ENCODE assay signal across 8 cellular contexts in the genomic region with DNA sequence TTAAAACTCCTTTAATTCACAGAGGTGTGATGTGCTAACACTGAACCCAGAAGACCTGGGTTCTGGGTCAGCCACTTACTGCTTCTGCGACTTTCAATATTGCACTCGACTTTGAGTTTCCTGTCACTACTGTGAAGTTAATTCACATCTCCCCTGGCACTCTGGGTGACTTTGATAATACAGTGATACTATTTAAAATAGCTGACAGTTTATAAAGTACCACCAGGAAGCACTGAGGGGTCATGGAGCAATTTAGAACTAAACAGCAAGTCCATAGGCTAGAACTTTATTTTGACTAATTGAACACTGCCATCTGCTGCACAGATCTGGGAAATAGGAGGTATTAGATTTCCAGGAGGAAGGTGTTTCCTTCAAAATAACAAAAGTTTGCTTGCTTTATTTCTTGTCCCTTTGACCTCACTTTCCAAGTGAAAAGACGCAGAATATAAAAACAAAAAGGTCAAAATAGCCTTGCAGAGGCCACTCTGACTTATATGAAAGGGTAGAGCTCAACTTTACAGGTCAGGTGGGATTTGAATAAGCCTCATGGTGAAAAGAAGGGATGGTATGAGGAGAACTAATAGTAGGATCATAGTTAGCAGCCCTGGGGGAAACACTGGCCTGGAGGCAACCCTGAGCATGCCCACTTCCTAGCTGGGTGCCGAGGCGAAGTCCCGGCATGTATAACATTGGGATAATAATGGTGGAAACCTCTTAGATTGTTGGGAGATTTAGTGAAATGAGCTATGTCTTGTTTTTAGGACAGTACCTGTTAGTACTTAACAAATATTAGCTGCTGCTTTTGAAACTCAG. TPM values are rescaled to one million over a fixed set of nuclear protein-coding genes. Genes with fewer than 3 reads are reported as not detected.
DNase-seq lines count a peak whose midpoint lies in the region; ATAC-seq and TF ChIP-seq lines count a peak whose summit lies in the region.

No MANE protein-coding gene starts in this region.

- H4K20me1 ChIP-seq in OCI-LY1 (ENCODE audit: insufficient read depth, low read length): no peaks in the 10 kb centered on the region

- no peaks in the 10 kb centered on the region for H3K9me3 Mint-ChIP-seq in CD14-positive monocyte

- DNase-seq in CD14-positive monocyte (ENCODE audit: low spot score) (no peak), GM20000 (ENCODE audit: low spot score) (peak; percentile 36), non-pigmented ciliary epithelial cell (ENCODE audit: low read depth) (peak; percentile 6), UCSD-AML1 (lab: John Stamatoyannopoulos, UW; ENCODE audit: unreplicated experiment) (no peak), NCI-H446 treated with DMSO at 0.1 percent for 48 hours (lab: John Stamatoyannopoulos, UW) (no peak)

- no peak overlapping the region for H3K9ac ChIP-seq in OCI-LY1 (ENCODE audit: low read length)

- intact Hi-C loops in CD14-positive monocyte (cut with micrococcal nuclease): loop anchor here (5.0 to 10.0 kb wide), 2 partner anchors 239 to 247 kb away; no protein-coding TSS in a partner anchor

- no peak overlapping the region for H3K4me2 ChIP-seq in OCI-LY1 (ENCODE audit: low read length)

- H3F3A ChIP-seq in OCI-LY1 (ENCODE audit: insufficient read depth, low read length): no peaks in the 10 kb centered on the region

- no peak overlapping the region for H3K4me3 ChIP-seq in OCI-LY1 (ENCODE audit: low read depth, low read length, poor library complexity, severe bottlenecking)

- no peak overlapping the region for H3K4me3 Mint-ChIP-seq in CD14-positive monocyte

- TF ChIP-seq CTCF in CD14-positive monocyte (IDR thresholded peaks at IDR 0.05): peak; percentile 16
- TF ChIP-seq CTCF in GM20000 (IDR thresholded peaks at IDR 0.05; ENCODE audit: extremely low read depth, missing control alignments): no peak
- TF ChIP-seq CTCF in OCI-LY1 (IDR thresholded peaks at IDR 0.05; ENCODE audit: low read length): peak; percentile 33; the same call in 1 of the 2 replicates

- no peaks in the 10 kb centered on the region for H3K27me3 Mint-ChIP-seq in CD14-positive monocyte (ENCODE audit: low read depth in 3 of 3)

- H2AFZ ChIP-seq in OCI-LY1 (ENCODE audit: low read length): no peak overlapping the region

- no peaks in the 10 kb centered on the region for H3K4me1 Mint-ChIP-seq in CD14-positive monocyte

- H3K27ac ChIP-seq in OCI-LY1 (ENCODE audit: low read depth, low read length, poor library complexity, severe bottlenecking): no peak overlapping the region

- no peaks in the 10 kb centered on the region for H3K9me3 ChIP-seq in OCI-LY1 (ENCODE audit: low read length)

- ATAC-seq in esophagus mucosa: peak; percentile 56
- no peak for ATAC-seq in HG02852 (IDR thresholded peaks at IDR 0.05; ENCODE audit: unreplicated experiment)

- H3K27ac Mint-ChIP-seq in CD14-positive monocyte: no peak overlapping the region

- no peaks in the 10 kb centered on the region for H3K9me2 ChIP-seq in OCI-LY1 (ENCODE audit: low read depth, low read length)

- H3K27me3 ChIP-seq in OCI-LY1 (ENCODE audit: insufficient read depth, low read length): no peaks in the 10 kb centered on the region

- H3K79me2 ChIP-seq in OCI-LY1 (ENCODE audit: insufficient read depth, low read length): no peaks in the 10 kb centered on the region

- H3K36me3 ChIP-seq in OCI-LY1 (ENCODE audit: insufficient read depth, low read length): no peaks in the 10 kb centered on the region

- H3K4me1 ChIP-seq in OCI-LY1 (ENCODE audit: insufficient read depth, low read length, severe bottlenecking): no peaks in the 10 kb centered on the region

- H3K36me3 Mint-ChIP-seq in CD14-positive monocyte: no peaks in the 10 kb centered on the region

RNA-seq across cellular contexts. Expression of a gene that starts 53.4 kb away (rescaled TPM):
- 10 to 100 TPM in 1 of 2 donors, 1 to 10 TPM in 1; 5.4 to 11.3 TPM for polyA plus RNA-seq in CD14-positive monocyte
- 13.4 TPM for total RNA-seq in esophagus mucosa

Comparison
In these comparisons a context has a peak if more than half of its experiments do, and no peak if none do; other contexts are left out.
1. DNase-seq: peak in GM20000 (single experiment) and non-pigmented ciliary epithelial cell (single experiment); none in CD14-positive monocyte (single experiment), UCSD-AML1 (single experiment) and NCI-H446 treated with DMSO at 0.1 percent for 48 hours (single experiment).